In genomic region chr6:11230158-11231107, GRCh38 we compare ENCODE assay signal across 9 cellular contexts. TPM values are rescaled to one million over a fixed set of nuclear protein-coding genes. Genes with fewer than 3 reads are reported as not detected.
DNase-seq lines count a peak whose midpoint lies in the region; ATAC-seq and TF ChIP-seq lines count a peak whose summit lies in the region.
"Had no signal": no experiment of that assay in that cellular context is flagged by ENCODE, and none has a peak within 500 bp of the region (broad histone marks: within the 10 kb centered on the region; RNA-seq: fewer than 3 reads in every experiment).

No MANE protein-coding gene starts in this region.

- ATAC-seq in lung (ENCODE audit: insufficient read depth, low FRiP score) (no peak), upper lobe of left lung (ENCODE audit: low FRiP score in 2 of 2) (no peak)
- ATAC-seq in activated CD4-positive, CD25-positive, alpha-beta regulatory T cell treated with anti-CD3 and anti-CD28 coated beads, Interleukin-2, amount 50 U/mL, for 24 hours = no peak

- H3K27me3 ChIP-seq in breast epithelium (no peaks in the 10 kb centered on the region), lung (ENCODE audit: control insufficient read depth, insufficient read depth) (no peaks in the 10 kb centered on the region), upper lobe of left lung (no peaks in the 10 kb centered on the region), WERI-Rb-1 (ENCODE audit: insufficient read depth, low read depth, severe bottlenecking) (no peaks in the 10 kb centered on the region)

- H3K9me3 ChIP-seq in breast epithelium (no peaks in the 10 kb centered on the region), lung (ENCODE audit: control insufficient read depth in 2 of 2, insufficient read depth in 1 of 2, low read length in 1 of 2) (no peaks in the 10 kb centered on the region), upper lobe of left lung (no peaks in the 10 kb centered on the region), WERI-Rb-1 (ENCODE audit: severe bottlenecking) (no peaks in the 10 kb centered on the region)

- H3K4me1 Mint-ChIP-seq in activated naive CD4-positive, alpha-beta T cell treated with anti-CD3 and anti-CD28 coated beads, Interleukin-2, amount 10 ng/mL, durations not matched to agents 7 days and 5 days = peaks cover 62% of the 10 kb centered on the region

- TF ChIP-seq EP300 in upper lobe of left lung (IDR thresholded peaks at IDR 0.05) = no peak

- H3K27ac ChIP-seq in breast epithelium = peak overlapping the region; percentile 93 to 98
- H3K27ac ChIP-seq in lung (ENCODE audit: low read depth in 1 of 2, low read length in 1 of 2) = peak overlapping the region; percentile 90 to 94
- peak overlapping the region; percentile 91 to 94 (median 92) for H3K27ac ChIP-seq in upper lobe of left lung
- H3K27ac ChIP-seq in WERI-Rb-1 = no peak overlapping the region

- peak overlapping the region; percentile 79 for H3K4me3 Mint-ChIP-seq in activated naive CD4-positive, alpha-beta T cell treated with anti-CD3 and anti-CD28 coated beads, Interleukin-2, amount 10 ng/mL, durations not matched to agents 7 days and 5 days

- TF ChIP-seq POLR2A in breast epithelium (IDR thresholded peaks at IDR 0.05) = no peak
- TF ChIP-seq POLR2A in upper lobe of left lung (IDR thresholded peaks at IDR 0.05) = peak in 2 of 4 donors; percentile 8 to 33

- H3K4me3 ChIP-seq in breast epithelium (peak overlapping the region; percentile 62 to 83 (median 79)), lung (peak overlapping the region; percentile 67), upper lobe of left lung (peak overlapping the region; percentile 59 to 72 (median 68)), WERI-Rb-1 (ENCODE audit: low read depth, low read length) (no peak overlapping the region)

- H3K36me3 ChIP-seq in breast epithelium (no peaks in the 10 kb centered on the region), lung (ENCODE audit: control insufficient read depth in 2 of 2, insufficient read depth in 2 of 2, low read length in 2 of 2) (peaks cover 0 to 3% of the 10 kb centered on the region in 2 donors), upper lobe of left lung (peaks cover 0 to 16% (median 0%) of the 10 kb centered on the region in 4 donors), WERI-Rb-1 (no peaks in the 10 kb centered on the region)

- CTCF ChIA-PET in activated naive CD4-positive, alpha-beta T cell treated with anti-CD3 and anti-CD28 coated beads, Interleukin-2, amount 10 ng/mL, durations not matched to agents 7 days and 5 days (lab: Charles Lee) = interaction anchor here (0.8 to 1.3 kb wide), 4 partner anchors 28 to 266 kb away, joined by 3 read pairs; no protein-coding TSS in a partner anchor

- TF ChIP-seq CTCF in breast epithelium (IDR thresholded peaks at IDR 0.05) (no peak), lung (IDR thresholded peaks at IDR 0.05; ENCODE audit: control extremely low read depth, extremely low read depth) (no peak), upper lobe of left lung (IDR thresholded peaks at IDR 0.05) (no peak), WERI-Rb-1 (IDR thresholded peaks at IDR 0.05; ENCODE audit: low read depth, low read length) (no peak)

- intact Hi-C loops in breast epithelium (cut with DNase I; ENCODE audit: low total_unique reads) = no loop called here

- H3K4me1 ChIP-seq in breast epithelium = no peaks in the 10 kb centered on the region
- no peaks in the 10 kb centered on the region for H3K4me1 ChIP-seq in lung (ENCODE audit: control insufficient read depth in 2 of 2, insufficient read depth in 2 of 2, low read length in 2 of 2)
- peaks cover 25 to 32% (median 26%) of the 10 kb centered on the region in 4 donors for H3K4me1 ChIP-seq in upper lobe of left lung

- H3K27ac Mint-ChIP-seq in activated naive CD4-positive, alpha-beta T cell treated with anti-CD3 and anti-CD28 coated beads, Interleukin-2, amount 10 ng/mL, durations not matched to agents 7 days and 5 days = no peak overlapping the region

- DNase-seq in activated naive CD4-positive, alpha-beta T cell treated with anti-CD3 and anti-CD28 coated beads, Interleukin-2, amount 10 ng/mL, durations not matched to agents 7 days and 5 days = no peak
- no peak for DNase-seq in activated naive CD4-positive, alpha-beta T cell (lab: John Stamatoyannopoulos, UW)
- no peak for DNase-seq in breast epithelium (ENCODE audit: low spot score in 2 of 2)
- no peak for DNase-seq in lung (ENCODE audit: low spot score)
- no peak for DNase-seq in upper lobe of left lung
- DNase-seq in WERI-Rb-1 = no peak
- no peak for DNase-seq in DMS53 (lab: John Stamatoyannopoulos, UW)
- DNase-seq: NCI-H1930 had no signal

- no peaks in the 10 kb centered on the region for H3K27me3 Mint-ChIP-seq in activated naive CD4-positive, alpha-beta T cell treated with anti-CD3 and anti-CD28 coated beads, Interleukin-2, amount 10 ng/mL, durations not matched to agents 7 days and 5 days

- WGBS in lung, 2 donors = 40 to 63% methylated on average over 9 of the region's 9 CpGs
- 37% methylated on average over 9 of the region's 9 CpGs for WGBS in upper lobe of left lung, 2 donors

- peaks cover 41% of the 10 kb centered on the region for H3K36me3 Mint-ChIP-seq in activated naive CD4-positive, alpha-beta T cell treated with anti-CD3 and anti-CD28 coated beads, Interleukin-2, amount 10 ng/mL, durations not matched to agents 7 days and 5 days

- peaks cover 2% of the 10 kb centered on the region for H3K9me3 Mint-ChIP-seq in activated naive CD4-positive, alpha-beta T cell treated with anti-CD3 and anti-CD28 coated beads, Interleukin-2, amount 10 ng/mL, durations not matched to agents 7 days and 5 days

RNA-seq across cellular contexts. Expression of gene NEDD9, which starts 2.0 kb away (rescaled TPM):
- 100 to 1,000 TPM in 1 of 3 donors, 10 to 100 TPM in 2; 41.4 to 108 (median 79.2) TPM for total RNA-seq in breast epithelium
- total RNA-seq in lung = 100 to 1,000 TPM; 149 to 158 TPM
- polyA plus RNA-seq in lung = 100 to 1,000 TPM in 1 of 2 donors, 10 to 100 TPM in 1; 28.2 to 101 TPM
- 100 to 1,000 TPM; 122 to 334 (median 173) TPM for total RNA-seq in upper lobe of left lung
